ENCODE assay signal across 35 cellular contexts in genomic region chr6:157210954-157211353, GRCh38.
"Had no signal": no experiment of that assay in that cellular context is flagged by ENCODE, and none has a peak within 500 bp of the region (broad histone marks: within the 10 kb centered on the region; RNA-seq: fewer than 3 reads in every experiment).

No MANE protein-coding gene starts in this region.

- H3K4me3 ChIP-seq: Peyer's patch, SJCRH30 had no signal

- H3K4me1 Mint-ChIP-seq: activated CD4-positive, alpha-beta T cell treated with anti-CD3 and anti-CD28 coated beads, Interleukin-2, amount 10 ng/mL, durations not matched to agents 24 days and 14 days; activated naive CD4-positive, alpha-beta T cell treated with anti-CD3 and anti-CD28 coated beads, Interleukin-2, amount 50 U/mL, for 24 hours; activated naive CD8-positive, alpha-beta T cell treated with anti-CD3 and anti-CD28 coated beads, Interleukin-2, amount 10 ng/mL, durations not matched to agents 7 days and 5 days had no signal

- H3K9ac ChIP-seq: SK-N-SH had no signal

- H3K9me3 ChIP-seq: Peyer's patch, SK-N-SH had no signal

- ATAC-seq: activated CD8-positive, alpha-beta T cell treated with anti-CD3 and anti-CD28 coated beads, Interleukin-2, amount 10 ng/mL, durations not matched to agents 7 days and 5 days; PC-3 had no signal

- H3K4me3 Mint-ChIP-seq: activated CD4-positive, alpha-beta T cell treated with anti-CD3 and anti-CD28 coated beads, Interleukin-2, amount 10 ng/mL, durations not matched to agents 24 days and 14 days; activated CD8-positive, alpha-beta T cell treated with anti-CD3 and anti-CD28 coated beads, Interleukin-2, amount 10 ng/mL, durations not matched to agents 7 days and 5 days; activated naive CD4-positive, alpha-beta T cell treated with anti-CD3 and anti-CD28 coated beads, Interleukin-2, amount 50 U/mL, for 24 hours; activated naive CD8-positive, alpha-beta T cell treated with anti-CD3 and anti-CD28 coated beads, Interleukin-2, amount 10 ng/mL, durations not matched to agents 7 days and 5 days; activated T-cell treated with anti-CD3 and anti-CD28 coated beads, Interleukin-2, amount 50 U/mL, for 24 hours; brain; T-helper 1 cell treated with Interleukin-12 subunit alpha and Interleukin-12 subunit beta and Interleukin-4 antibody, amounts not matched to agents 30 μg/mL and 1 μg/mL, for 36 hours; T-helper 2 cell treated with Interferon-gamma antibody and Interleukin-4, amounts not matched to agents 5 μg/mL and 100 μg/mL, for 36 hours had no signal

- DNase-seq: activated CD4-positive, alpha-beta T cell treated with anti-CD3 and anti-CD28 coated beads, Interleukin-2, amount 10 ng/mL, durations not matched to agents 24 days and 14 days; activated CD4-positive, alpha-beta T cell treated with anti-CD3 and anti-CD28 coated beads, Interleukin-2, amount 50 U/mL, for 48 hours; activated CD8-positive, alpha-beta T cell treated with anti-CD3 and anti-CD28 coated beads, Interleukin-2, amount 10 ng/mL, durations not matched to agents 7 days and 5 days; activated gamma-delta T cell; activated naive CD4-positive, alpha-beta T cell treated with Interleukin-2 at 50 U/mL for 16 hours; activated naive CD8-positive, alpha-beta T cell treated with anti-CD3 and anti-CD28 coated beads, Interleukin-2, amount 10 ng/mL, durations not matched to agents 7 days and 5 days; activated T-cell treated with anti-CD3 and anti-CD28 coated beads, Interleukin-2, amount 50 U/mL, for 24 hours; amygdala; central memory CD4-positive, alpha-beta T cell; Kasumi-1; KBM-7; MM.1S; MV-4-11; NCI-H1092; NCI-H1417; NCI-H146; NCI-H187; NCI-H2081; NCI-H226; NCI-H524 treated with DMSO at 0.1 percent for 48 hours; NK-92 treated with Interleukin-12 subunit alpha and Interleukin-12 subunit beta, amount 100 ng/mL, for 24 hours; PC-3; Peyer's patch; Right ventricle myocardium superior; SJCRH30; SK-N-SH had no signal

- H3K27ac Mint-ChIP-seq: activated CD4-positive, alpha-beta T cell treated with anti-CD3 and anti-CD28 coated beads, Interleukin-2, amount 10 ng/mL, durations not matched to agents 24 days and 14 days; activated CD8-positive, alpha-beta T cell treated with anti-CD3 and anti-CD28 coated beads, Interleukin-2, amount 10 ng/mL, durations not matched to agents 7 days and 5 days; activated naive CD4-positive, alpha-beta T cell treated with anti-CD3 and anti-CD28 coated beads, Interleukin-2, amount 50 U/mL, for 24 hours; activated naive CD8-positive, alpha-beta T cell treated with anti-CD3 and anti-CD28 coated beads, Interleukin-2, amount 10 ng/mL, durations not matched to agents 7 days and 5 days; activated T-cell treated with anti-CD3 and anti-CD28 coated beads, Interleukin-2, amount 50 U/mL, for 24 hours; activated T-helper 2 cell treated with anti-CD3 and anti-CD28 coated beads, Interferon-gamma antibody, Interleukin-2, Interleukin-4, amounts not matched to agents 10 μg/mL and 5 μg/mL and 100 μg/mL, durations not matched to agents 14 hours and 24 hours and 36 hours; T-helper 1 cell treated with Interleukin-12 subunit alpha and Interleukin-12 subunit beta and Interleukin-4 antibody, amounts not matched to agents 30 μg/mL and 1 μg/mL, for 36 hours; T-helper 2 cell treated with Interferon-gamma antibody and Interleukin-4, amounts not matched to agents 5 μg/mL and 100 μg/mL, for 36 hours had no signal

- H3K4me2 ChIP-seq: SK-N-SH had no signal

- H3K27me3 Mint-ChIP-seq: activated CD4-positive, alpha-beta T cell treated with anti-CD3 and anti-CD28 coated beads, Interleukin-2, amount 10 ng/mL, durations not matched to agents 24 days and 14 days; activated naive CD4-positive, alpha-beta T cell treated with anti-CD3 and anti-CD28 coated beads, Interleukin-2, amount 50 U/mL, for 24 hours; activated naive CD8-positive, alpha-beta T cell treated with anti-CD3 and anti-CD28 coated beads, Interleukin-2, amount 10 ng/mL, durations not matched to agents 7 days and 5 days; activated T-cell treated with anti-CD3 and anti-CD28 coated beads, Interleukin-2, amount 50 U/mL, for 24 hours; brain had no signal

- H3K9me3 Mint-ChIP-seq: activated CD4-positive, alpha-beta T cell treated with anti-CD3 and anti-CD28 coated beads, Interleukin-2, amount 10 ng/mL, durations not matched to agents 24 days and 14 days; activated naive CD4-positive, alpha-beta T cell treated with anti-CD3 and anti-CD28 coated beads, Interleukin-2, amount 50 U/mL, for 24 hours; activated naive CD8-positive, alpha-beta T cell treated with anti-CD3 and anti-CD28 coated beads, Interleukin-2, amount 10 ng/mL, durations not matched to agents 7 days and 5 days; activated T-cell treated with anti-CD3 and anti-CD28 coated beads, Interleukin-2, amount 50 U/mL, for 24 hours; activated T-helper 2 cell treated with anti-CD3 and anti-CD28 coated beads, Interferon-gamma antibody, Interleukin-2, Interleukin-4, amounts not matched to agents 10 μg/mL and 5 μg/mL and 100 μg/mL, durations not matched to agents 14 hours and 24 hours and 36 hours; T-helper 1 cell treated with Interleukin-12 subunit alpha and Interleukin-12 subunit beta and Interleukin-4 antibody, amounts not matched to agents 30 μg/mL and 1 μg/mL, for 36 hours; T-helper 2 cell treated with Interferon-gamma antibody and Interleukin-4, amounts not matched to agents 5 μg/mL and 100 μg/mL, for 36 hours had no signal

- H3K27ac ChIP-seq: Peyer's patch, RWPE1, SJCRH30 had no signal

- H3K4me1 ChIP-seq: Peyer's patch had no signal

- FAIRE-seq: astrocyte, bronchial epithelial cell, TTC549 had no signal

- H3K27me3 ChIP-seq: Peyer's patch, SJCRH30 had no signal
